16 cellular contexts compared by ENCODE assay signal in the genomic region with DNA sequence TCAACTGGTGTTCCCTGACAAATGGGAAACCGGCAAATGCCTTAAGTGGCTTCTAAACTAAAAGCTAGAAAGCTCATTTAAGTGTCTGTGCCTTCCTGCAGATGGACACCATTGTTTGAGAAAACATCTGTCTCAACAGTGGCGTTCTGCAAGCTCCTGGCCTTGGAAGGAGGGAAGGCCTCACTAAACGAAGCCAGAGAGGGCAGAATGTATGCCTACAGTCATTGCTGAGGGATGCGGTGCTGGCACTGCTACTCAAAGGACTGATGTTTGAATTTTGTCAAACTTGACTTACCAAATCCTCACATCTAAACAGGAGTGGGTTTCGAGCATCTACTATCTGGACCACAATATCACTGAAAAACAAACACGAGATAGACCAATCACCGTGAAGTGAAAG. TPM values are rescaled to one million over a fixed set of nuclear protein-coding genes. Genes with fewer than 3 reads are reported as not detected.
DNase-seq lines count a peak whose midpoint lies in the region; ATAC-seq, FAIRE-seq and TF ChIP-seq lines count a peak whose summit lies in the region.
"Had no signal": no experiment of that assay in that cellular context is flagged by ENCODE, and none has a peak within 500 bp of the region (broad histone marks: within the 10 kb centered on the region; RNA-seq: fewer than 3 reads in every experiment).

No MANE protein-coding gene starts in this region.

- no peak for FAIRE-seq in endothelial cell of umbilical vein (lab: Jason Lieb, UNC)
- FAIRE-seq: A549, GM12892, GM19239 had no signal

- no peak overlapping the region for H2BK12ac ChIP-seq in mesenchymal stem cell (ENCODE audit: low read length in 2 of 2)

- no peak overlapping the region for H3K4me3 ChIP-seq in IMR-90 (ENCODE audit: insufficient read depth, low read depth, low read length)
- H3K4me3 ChIP-seq in endothelial cell of umbilical vein (replicated peaks in 1 of 3; ENCODE audit: insufficient read depth in 1 of 3, low read depth in 1 of 3, low read length in 3 of 3), result no peak overlapping the region
- no peak overlapping the region for H3K4me3 ChIP-seq in mesenchymal stem cell (ENCODE audit: insufficient read depth in 1 of 2, low read depth in 1 of 2, low read length in 2 of 2)
- H3K4me3 ChIP-seq: A549 had no signal

- no peak overlapping the region for H4K8ac ChIP-seq in IMR-90 (ENCODE audit: low read depth in 2 of 2, low read length in 2 of 2)
- H4K8ac ChIP-seq in mesenchymal stem cell (ENCODE audit: low read length), result no peak overlapping the region

- no peak overlapping the region for H3K9ac ChIP-seq in IMR-90 (ENCODE audit: low read depth, low read length)
- H3K9ac ChIP-seq in endothelial cell of umbilical vein (replicated peaks; ENCODE audit: extremely low read depth, insufficient read depth, low read length), result no peak overlapping the region
- H3K9ac ChIP-seq in mesenchymal stem cell (ENCODE audit: low read length), result peak overlapping the region; percentile 24

- intact Hi-C loops in IMR-90 (cut with micrococcal nuclease) (no loop called here), endothelial cell of umbilical vein (cut with micrococcal nuclease) (no loop called here)
- intact Hi-C loops in activated CD4-positive, alpha-beta T cell treated with anti-CD3 and anti-CD28 coated beads for 36 hours (cut with DNase I, micrococcal nuclease), result no loop called here

- TF ChIP-seq CTCF in IMR-90 (conservative IDR thresholded peaks at IDR 0.05; ENCODE audit: low read depth, low read length), result no peak
- no peak for TF ChIP-seq CTCF in endothelial cell of umbilical vein (IDR thresholded peaks at IDR 0.05; ENCODE audit: extremely low read depth in 1 of 2, insufficient read depth in 1 of 2, low read depth in 1 of 2, low read length in 2 of 2)

- H2BK120ac ChIP-seq in IMR-90 (ENCODE audit: low read depth, low read length) (no peak overlapping the region), mesenchymal stem cell (ENCODE audit: low read depth, low read length) (no peak overlapping the region)

- H2AK9ac ChIP-seq in IMR-90 (replicated peaks; ENCODE audit: low read depth, low read length, poor library complexity), result no peak overlapping the region

- H3K27me3 ChIP-seq in IMR-90 (ENCODE audit: control insufficient read depth, insufficient read depth, low read length) (no peaks in the 10 kb centered on the region), endothelial cell of umbilical vein (ENCODE audit: control insufficient read depth in 2 of 2, insufficient read depth in 2 of 2, low read length in 2 of 2) (no peaks in the 10 kb centered on the region), mesenchymal stem cell (ENCODE audit: control insufficient read depth in 1 of 2, insufficient read depth in 1 of 2, low read length in 2 of 2) (no peaks in the 10 kb centered on the region)

- H3K9me3 Mint-ChIP-seq in activated CD4-positive, alpha-beta T cell treated with anti-CD3 and anti-CD28 coated beads for 36 hours (ENCODE audit: low read depth), result no peaks in the 10 kb centered on the region
- H3K9me3 Mint-ChIP-seq: CD14-positive monocyte; CD8-positive, alpha-beta T cell; IgD-negative memory B cell had no signal

- peaks cover 43% of the 10 kb centered on the region for H3K36me3 Mint-ChIP-seq in activated CD4-positive, alpha-beta T cell treated with anti-CD3 and anti-CD28 coated beads for 36 hours (ENCODE audit: low read depth)

- in situ Hi-C loops in IMR-90 (cut with MboI; ENCODE audit: low sequenced_read_pairs), result no loop called here

- H3K36me3 ChIP-seq in IMR-90 (ENCODE audit: control insufficient read depth, insufficient read depth, low read length) (peaks cover 20% of the 10 kb centered on the region), endothelial cell of umbilical vein (ENCODE audit: control insufficient read depth in 2 of 2, extremely low read depth in 1 of 2, insufficient read depth in 2 of 2, low read length in 2 of 2) (peaks cover 5 to 8% of the 10 kb centered on the region in 2 experiments), mesenchymal stem cell (ENCODE audit: control insufficient read depth in 1 of 2, insufficient read depth in 2 of 2, low read depth in 1 of 2, low read length in 2 of 2) (peaks cover 16 to 72% of the 10 kb centered on the region in 2 experiments)

- H2AFZ ChIP-seq in IMR-90 (replicated peaks; ENCODE audit: low read length, poor library complexity) (no peak overlapping the region), endothelial cell of umbilical vein (ENCODE audit: low read depth, low read length) (no peak overlapping the region), mesenchymal stem cell (ENCODE audit: low read depth, low read length) (no peak overlapping the region)

- dilution Hi-C loops in IMR-90 (cut with HindIII; ENCODE audit: low sequenced_read_pairs, unreplicated experiment), result no loop called here
- dilution Hi-C loops in endothelial cell of umbilical vein (cut with MboI; ENCODE audit: extremely low pct_ligation_motif_present, low sequenced_read_pairs), result no loop called here

- H3K9me1 ChIP-seq in IMR-90 (ENCODE audit: insufficient read depth, low read length), result no peaks in the 10 kb centered on the region
- H3K9me1 ChIP-seq in endothelial cell of umbilical vein (replicated peaks; ENCODE audit: control insufficient read depth, extremely low read depth, insufficient read depth, low read length), result no peaks in the 10 kb centered on the region

- no peak for TF ChIP-seq RAD21 in IMR-90 (IDR thresholded peaks at IDR 0.05; ENCODE audit: low read length)

- H3K9me3 ChIP-seq in IMR-90 (ENCODE audit: control insufficient read depth, insufficient read depth, low read length) (no peaks in the 10 kb centered on the region), endothelial cell of umbilical vein (replicated peaks; ENCODE audit: control insufficient read depth, insufficient read depth, low read length) (no peaks in the 10 kb centered on the region), mesenchymal stem cell (ENCODE audit: control insufficient read depth, low read length) (no peaks in the 10 kb centered on the region)
- H3K9me3 ChIP-seq: A549, Caco-2 had no signal

- TF ChIP-seq POLR2A in IMR-90 (IDR thresholded peaks at IDR 0.05; ENCODE audit: low read depth, low read length) (no peak), endothelial cell of umbilical vein (IDR thresholded peaks at IDR 0.05; ENCODE audit: low read depth, low read length) (no peak)

- H3K23ac ChIP-seq in IMR-90 (ENCODE audit: low read depth, low read length) (no peak overlapping the region), mesenchymal stem cell (ENCODE audit: low read length in 2 of 2) (no peak overlapping the region)

- H2AK5ac ChIP-seq in IMR-90 (ENCODE audit: low read depth, low read length) (no peak overlapping the region), mesenchymal stem cell (ENCODE audit: low read length, severe bottlenecking) (no peak overlapping the region)

- H2BK5ac ChIP-seq in IMR-90 (ENCODE audit: low read depth, low read length, poor library complexity, severe bottlenecking), result no peak overlapping the region
- H2BK5ac ChIP-seq in mesenchymal stem cell (ENCODE audit: low read depth, low read length, poor library complexity, severe bottlenecking), result no peak overlapping the region

- H3K14ac ChIP-seq in IMR-90 (replicated peaks; ENCODE audit: low read depth, low read length), result no peak overlapping the region
- no peak overlapping the region for H3K14ac ChIP-seq in mesenchymal stem cell (ENCODE audit: low read length in 2 of 2)

- H4K5ac ChIP-seq in IMR-90 (ENCODE audit: low read depth, low read length), result no peak overlapping the region

- 80% methylated on average over 1 of the region's 7 CpGs; no CpG with 5 or more reads in 1 of the 2 experiments for WGBS in IMR-90 (ENCODE audit: extremely low coverage in 2 of 2, insufficient read length in 1 of 2), 2 experiments
- 93% methylated on average over 7 of the region's 7 CpGs for WGBS in mesenchymal stem cell

- no peak overlapping the region for H2BK20ac ChIP-seq in IMR-90 (ENCODE audit: low read depth, low read length)

- no peak overlapping the region for H3K18ac ChIP-seq in IMR-90 (ENCODE audit: low read depth, low read length)
- no peak overlapping the region for H3K18ac ChIP-seq in mesenchymal stem cell (ENCODE audit: low read depth in 1 of 2, low read length in 2 of 2)

- H3K27ac ChIP-seq in IMR-90 (ENCODE audit: insufficient read depth, low read length), result peak overlapping the region; percentile 37; the same call in 1 of the 2 replicates
- H3K27ac ChIP-seq in endothelial cell of umbilical vein (ENCODE audit: insufficient read depth, low read depth, low read length), result peak overlapping the region; percentile 98
- no peak overlapping the region for H3K27ac ChIP-seq in mesenchymal stem cell (ENCODE audit: low read length, poor library complexity, severe bottlenecking)
- H3K27ac ChIP-seq: A549 had no signal

- H3K4me1 ChIP-seq in IMR-90 (ENCODE audit: control insufficient read depth, insufficient read depth, low read length) (no peaks in the 10 kb centered on the region; the same call in 1 of the 2 replicates), endothelial cell of umbilical vein (ENCODE audit: control insufficient read depth, extremely low read depth, insufficient read depth, low read length) (peaks cover 58% of the 10 kb centered on the region), mesenchymal stem cell (ENCODE audit: control insufficient read depth, insufficient read depth, low read depth, low read length) (no peaks in the 10 kb centered on the region)
- H3K4me1 ChIP-seq: A549, Caco-2 had no signal

- H3K79me1 ChIP-seq in IMR-90 (ENCODE audit: low read depth in 1 of 2, low read length in 2 of 2), result peaks cover 7 to 8% of the 10 kb centered on the region in 2 experiments; a peak in 2 of 4 replicates
- peaks cover 16% of the 10 kb centered on the region for H3K79me1 ChIP-seq in mesenchymal stem cell (replicated peaks; ENCODE audit: low read length, poor library complexity, severe bottlenecking)

- H3K56ac ChIP-seq in IMR-90 (ENCODE audit: extremely low read depth, insufficient read depth, low read length), result no peak overlapping the region

- H2BK15ac ChIP-seq in IMR-90 (ENCODE audit: low read depth, low read length) (no peak overlapping the region), mesenchymal stem cell (ENCODE audit: low read depth, poor library complexity, severe bottlenecking) (no peak overlapping the region)

- CTCF ChIA-PET in IMR-90 (lab: Yijun Ruan, JAX), result no interaction called here
- CTCF ChIA-PET in endothelial cell of umbilical vein (lab: Charles Lee), result interaction anchor here (0.7 to 2.9 kb wide), 4 partner anchors 12 to 66 kb away, joined by 3 to 13 read pairs (median 10); a partner anchor contains a TSS
- CTCF ChIA-PET in activated CD4-positive, alpha-beta T cell treated with anti-CD3 and anti-CD28 coated beads for 36 hours (lab: Charles Lee), result interaction anchor here (0.8 to 5.3 kb wide), 4 partner anchors 12 to 316 kb away, joined by 3 to 44 read pairs (median 4); a partner anchor contains a TSS

- no peak overlapping the region for H3K4me3 Mint-ChIP-seq in activated CD4-positive, alpha-beta T cell treated with anti-CD3 and anti-CD28 coated beads for 36 hours
- H3K4me3 Mint-ChIP-seq: CD14-positive monocyte; CD8-positive, alpha-beta T cell; IgD-negative memory B cell had no signal

- no peak overlapping the region for H4K91ac ChIP-seq in IMR-90 (ENCODE audit: insufficient read depth, low read depth, low read length)
- no peak overlapping the region for H4K91ac ChIP-seq in mesenchymal stem cell (ENCODE audit: low read length)

- H3K4me2 ChIP-seq in IMR-90 (ENCODE audit: low read depth, low read length), result no peak overlapping the region
- no peak overlapping the region for H3K4me2 ChIP-seq in endothelial cell of umbilical vein (ENCODE audit: insufficient read depth, low read length)
- no peak overlapping the region for H3K4me2 ChIP-seq in mesenchymal stem cell (ENCODE audit: low read length, poor library complexity, severe bottlenecking)
- H3K4me2 ChIP-seq: A549 had no signal

- DNase-seq in IMR-90, result no peak
- peak; percentile 30 for DNase-seq in endothelial cell of umbilical vein (ENCODE audit: low read depth, low spot score)
- DNase-seq in mesenchymal stem cell, result no peak
- no peak for DNase-seq in GM19238 (ENCODE audit: insufficient read length, low spot score)
- no peak for DNase-seq in AG08395 (ENCODE audit: low spot score)
- no peak for DNase-seq in activated CD4-positive, alpha-beta T cell treated with anti-CD3 and anti-CD28 coated beads for 36 hours
- DNase-seq: Caco-2; CD8-positive, alpha-beta T cell; DND-41; GDM1 had no signal

- ATAC-seq in IMR-90 (ENCODE audit: low read depth), result no peak
- no peak for ATAC-seq in activated CD4-positive, alpha-beta T cell treated with anti-CD3 and anti-CD28 coated beads for 36 hours
- ATAC-seq: A549; CD8-positive, alpha-beta T cell; HCT116 had no signal

- peaks cover 21% of the 10 kb centered on the region for H3K79me2 ChIP-seq in endothelial cell of umbilical vein (ENCODE audit: control insufficient read depth, insufficient read depth, low read length)

- no TSS peak for BruUV-seq in IMR-90 (replicated peaks; lab: Mats Ljungman, UMichigan)
- BruUV-seq in endothelial cell of umbilical vein (replicated peaks; lab: Mats Ljungman, UMichigan), result no TSS peak

- POLR2A ChIA-PET in IMR-90 (lab: Charles Lee; ENCODE audit: unreplicated experiment), result no interaction called here
- POLR2A ChIA-PET in endothelial cell of umbilical vein (lab: Charles Lee), result interaction anchor here (1.0 kb wide), 1 partner anchor 20 kb away, joined by 3 read pairs; no protein-coding TSS in a partner anchor
- POLR2A ChIA-PET in activated CD4-positive, alpha-beta T cell treated with anti-CD3 and anti-CD28 coated beads for 36 hours (lab: Charles Lee), result no interaction called here

- H4K20me1 ChIP-seq in IMR-90 (ENCODE audit: insufficient read depth, low read length), result no peaks in the 10 kb centered on the region
- no peaks in the 10 kb centered on the region for H4K20me1 ChIP-seq in endothelial cell of umbilical vein (replicated peaks; ENCODE audit: control insufficient read depth, extremely low read depth, insufficient read depth, low read length)

- H3K27ac Mint-ChIP-seq in activated CD4-positive, alpha-beta T cell treated with anti-CD3 and anti-CD28 coated beads for 36 hours, result no peak overlapping the region
- H3K27ac Mint-ChIP-seq: IgD-negative memory B cell had no signal

- peaks cover 22% of the 10 kb centered on the region for H3K4me1 Mint-ChIP-seq in activated CD4-positive, alpha-beta T cell treated with anti-CD3 and anti-CD28 coated beads for 36 hours

- H3K4ac ChIP-seq in IMR-90 (ENCODE audit: low read depth, low read length), result no peak overlapping the region
- H3K4ac ChIP-seq in mesenchymal stem cell (ENCODE audit: low read depth in 1 of 2, low read length in 2 of 2), result no peak overlapping the region

- no peaks in the 10 kb centered on the region for H3K27me3 Mint-ChIP-seq in activated CD4-positive, alpha-beta T cell treated with anti-CD3 and anti-CD28 coated beads for 36 hours
- H3K27me3 Mint-ChIP-seq: IgD-negative memory B cell had no signal

RNA-seq across cellular contexts. Expression of a gene that starts 12.2 kb away (rescaled TPM):
- total RNA-seq in IMR-90 (2012; rRNA removed) (45.2 and 46.7 TPM in 2 replicates), endothelial cell of umbilical vein (48.3 and 52.7 TPM in 2 replicates)
- polyA plus RNA-seq in IMR-90 (2012; rRNA removed) (25.2 and 26.8 TPM in 2 replicates), endothelial cell of umbilical vein (47.1 and 50.0 TPM in 2 replicates)
- 4.7 and 9.8 TPM in 2 replicates for polyA plus RNA-seq in IMR-90 (2012; cell fraction: cytosol; rRNA removed)
- 14.1 and 59.8 TPM in 2 replicates for polyA plus RNA-seq in IMR-90 (2012; cell fraction: nucleus; rRNA removed; ENCODE audit: low replicate concordance)
- polyA plus RNA-seq in endothelial cell of umbilical vein (2011; cell fraction: cytosol; rRNA removed), result 35.2 and 39.4 TPM in 2 replicates
- polyA plus RNA-seq in endothelial cell of umbilical vein (2011; cell fraction: nucleus; rRNA removed), result 263 and 312 TPM in 2 replicates
- polyA plus RNA-seq in endothelial cell of umbilical vein (2012), result 29.2 and 52.6 TPM in 2 replicates
- 86.6 and 130 TPM in 2 replicates for polyA minus RNA-seq in endothelial cell of umbilical vein
- polyA minus RNA-seq in endothelial cell of umbilical vein (2011; cell fraction: cytosol; rRNA and poly(A)+ RNA removed), result 33.1 TPM
- polyA minus RNA-seq in endothelial cell of umbilical vein (2011; cell fraction: nucleus; rRNA and poly(A)+ RNA removed), result 95.1 and 134 TPM in 2 replicates
- 21.0 TPM for polyA plus RNA-seq in mesenchymal stem cell (2013, experiment 1 of 2)
- polyA plus RNA-seq in mesenchymal stem cell (2013, experiment 2 of 2), result 19.0 TPM
- 10 to 100 TPM; 41.4 to 43.9 TPM for total RNA-seq in activated CD4-positive, alpha-beta T cell treated with anti-CD3 and anti-CD28 coated beads for 36 hours

RNA-seq across cellular contexts. Expression of a gene that starts 25.9 kb away (rescaled TPM):
- 3.0 and 3.1 TPM in 2 replicates for total RNA-seq in IMR-90 (2012; rRNA removed)
- 11.2 and 11.5 TPM in 2 replicates for polyA plus RNA-seq in IMR-90 (2012; rRNA removed)
- polyA plus RNA-seq in IMR-90 (2012; cell fraction: cytosol; rRNA removed), result 8.8 and 20.4 TPM in 2 replicates
- 30.0 and 63.1 TPM in 2 replicates for polyA plus RNA-seq in IMR-90 (2012; cell fraction: nucleus; rRNA removed; ENCODE audit: low replicate concordance)
- 246 and 307 TPM in 2 replicates for total RNA-seq in endothelial cell of umbilical vein
- polyA plus RNA-seq in endothelial cell of umbilical vein, result 244 and 316 TPM in 2 replicates
- polyA plus RNA-seq in endothelial cell of umbilical vein (2011; cell fraction: cytosol; rRNA removed), result 143 and 265 TPM in 2 replicates
- 173 and 198 TPM in 2 replicates for polyA plus RNA-seq in endothelial cell of umbilical vein (2011; cell fraction: nucleus; rRNA removed)
- polyA plus RNA-seq in endothelial cell of umbilical vein (2012), result 105 and 115 TPM in 2 replicates
- polyA minus RNA-seq in endothelial cell of umbilical vein, result 94.3 and 128 TPM in 2 replicates
- polyA minus RNA-seq in endothelial cell of umbilical vein (2011; cell fraction: cytosol; rRNA and poly(A)+ RNA removed), result 3.8 TPM
- polyA minus RNA-seq in endothelial cell of umbilical vein (2011; cell fraction: nucleus; rRNA and poly(A)+ RNA removed), result 53.5 and 134 TPM in 2 replicates
- 15.4 TPM for polyA plus RNA-seq in mesenchymal stem cell (2013, experiment 1 of 2)
- polyA plus RNA-seq in mesenchymal stem cell (2013, experiment 2 of 2), result 15.3 TPM
- total RNA-seq in activated CD4-positive, alpha-beta T cell treated with anti-CD3 and anti-CD28 coated beads for 36 hours, result 1 to 10 TPM; 5.0 to 5.1 TPM

RNA-seq across cellular contexts. Expression of a gene that starts 26.6 kb away (rescaled TPM):
- total RNA-seq in IMR-90 (2012; rRNA removed) (7.8 and 9.7 TPM in 2 replicates), endothelial cell of umbilical vein (115 and 125 TPM in 2 replicates)
- polyA plus RNA-seq in IMR-90 (2012; rRNA removed) (22.4 and 24.2 TPM in 2 replicates), endothelial cell of umbilical vein (88.8 and 93.8 TPM in 2 replicates)
- 13.9 and 18.1 TPM in 2 replicates for polyA plus RNA-seq in IMR-90 (2012; cell fraction: cytosol; rRNA removed)
- polyA plus RNA-seq in IMR-90 (2012; cell fraction: nucleus; rRNA removed; ENCODE audit: low replicate concordance), result 104 and 111 TPM in 2 replicates
- 73.3 and 74.2 TPM in 2 replicates for polyA plus RNA-seq in endothelial cell of umbilical vein (2011; cell fraction: cytosol; rRNA removed)
- 348 and 401 TPM in 2 replicates for polyA plus RNA-seq in endothelial cell of umbilical vein (2011; cell fraction: nucleus; rRNA removed)
- 34.9 and 42.8 TPM in 2 replicates for polyA plus RNA-seq in endothelial cell of umbilical vein (2012)
- 87.1 and 91.8 TPM in 2 replicates for polyA minus RNA-seq in endothelial cell of umbilical vein
- 7.1 TPM for polyA minus RNA-seq in endothelial cell of umbilical vein (2011; cell fraction: cytosol; rRNA and poly(A)+ RNA removed)
- 95.3 and 107 TPM in 2 replicates for polyA minus RNA-seq in endothelial cell of umbilical vein (2011; cell fraction: nucleus; rRNA and poly(A)+ RNA removed)
- 13.6 TPM for polyA plus RNA-seq in mesenchymal stem cell (2013, experiment 1 of 2)
- polyA plus RNA-seq in mesenchymal stem cell (2013, experiment 2 of 2), result 13.3 TPM
- total RNA-seq in activated CD4-positive, alpha-beta T cell treated with anti-CD3 and anti-CD28 coated beads for 36 hours, result 1 to 10 TPM; 3.7 to 4.7 TPM
- polyA plus RNA-seq: CD14-positive monocyte had no signal

Comparison
In these comparisons a context has a peak if more than half of its experiments do, and no peak if none do; other contexts are left out.
1. RNA of a gene that starts 25.9 kb away (total RNA-seq): 246 to 307 TPM in endothelial cell of umbilical vein; 5.0 to 5.1 TPM in activated CD4-positive, alpha-beta T cell treated with anti-CD3 and anti-CD28 coated beads for 36 hours and 3.0 to 3.1 TPM in IMR-90; every median in the first group is over 10 times any median in the second.
2. RNA of a gene that starts 26.6 kb away (total RNA-seq): 115 to 125 TPM in endothelial cell of umbilical vein; 7.8 to 9.7 TPM in IMR-90 and 3.7 to 4.7 TPM in activated CD4-positive, alpha-beta T cell treated with anti-CD3 and anti-CD28 coated beads for 36 hours; every median in the first group is over 10 times any median in the second.